22 cellular contexts compared by ENCODE assay signal in genomic region chr19:31268751-31269150, GRCh38.
A peak's percentile ranks its signal among the peaks of the same experiment; 100 is the strongest.
DNase-seq lines count a peak whose midpoint lies in the region; ATAC-seq and TF ChIP-seq lines count a peak whose summit lies in the region.
"Had no signal": no experiment of that assay in that cellular context is flagged by ENCODE, and none has a peak within 500 bp of the region (broad histone marks: within the 10 kb centered on the region; RNA-seq: fewer than 3 reads in every experiment).

No MANE protein-coding gene starts in this region.

- no peaks in the 10 kb centered on the region for H3K9me3 Mint-ChIP-seq in chondrocyte (ENCODE audit: low read depth)
- H3K9me3 Mint-ChIP-seq: CD4-positive, alpha-beta T cell; CD8-positive, alpha-beta memory T cell; GM23338; H9 had no signal

- DNase-seq in T-helper 17 cell (no peak), chondrocyte (ENCODE audit: low spot score) (peak; percentile 65), mesenteric fat pad (ENCODE audit: low spot score) (peak; percentile 71)
- DNase-seq: 8988T; ACHN; AML-193; BE2C; CD4-positive, alpha-beta T cell; CD8-positive, alpha-beta memory T cell; DMS 273 treated with DMSO at 0.1 percent for 48 hours; DMS79; EL; GDM1; H9 had no signal

- H3K27me3 Mint-ChIP-seq in T-helper 17 cell (peaks cover 12% of the 10 kb centered on the region), chondrocyte (ENCODE audit: low read depth) (no peaks in the 10 kb centered on the region)

- H3K4me3 Mint-ChIP-seq in T-helper 17 cell (no peak overlapping the region), chondrocyte (ENCODE audit: unreplicated experiment) (no peak overlapping the region)
- H3K4me3 Mint-ChIP-seq: CD14-positive monocyte; CD4-positive, alpha-beta T cell; CD8-positive, alpha-beta memory T cell; GM23338; H9 had no signal

- H3K27ac Mint-ChIP-seq in T-helper 17 cell (peak overlapping the region; percentile 37), chondrocyte (ENCODE audit: unreplicated experiment) (no peak overlapping the region)
- H3K27ac Mint-ChIP-seq: CD14-positive monocyte; CD4-positive, alpha-beta T cell; GM23338; H9 had no signal

- no peaks in the 10 kb centered on the region for H3K36me3 Mint-ChIP-seq in T-helper 17 cell (ENCODE audit: low read depth)
- H3K36me3 Mint-ChIP-seq in chondrocyte (ENCODE audit: low read depth): peaks cover 5% of the 10 kb centered on the region
- H3K36me3 Mint-ChIP-seq: CD8-positive, alpha-beta memory T cell had no signal

- ATAC-seq in T-helper 17 cell: no peak
- ATAC-seq in GM21723 (IDR thresholded peaks at IDR 0.05; ENCODE audit: unreplicated experiment): no peak
- no peak for ATAC-seq in HG02610 (IDR thresholded peaks at IDR 0.05; ENCODE audit: unreplicated experiment)
- no peak for ATAC-seq in GM19397 (IDR thresholded peaks at IDR 0.05; ENCODE audit: unreplicated experiment)
- ATAC-seq: A549, GM12878, GM23338, HCT116 had no signal

- H3K4me1 Mint-ChIP-seq in T-helper 17 cell: peaks cover 2% of the 10 kb centered on the region
- peaks cover 5% of the 10 kb centered on the region for H3K4me1 Mint-ChIP-seq in chondrocyte (ENCODE audit: low read depth)
- H3K4me1 Mint-ChIP-seq: CD14-positive monocyte; CD8-positive, alpha-beta memory T cell had no signal

- H3K9me3 ChIP-seq in T-helper 17 cell (ENCODE audit: control insufficient read depth, low read length, poor library complexity, severe bottlenecking): no peaks in the 10 kb centered on the region
- H3K9me3 ChIP-seq: A549, BE2C had no signal

- TF ChIP-seq CTCF in chondrocyte (IDR thresholded peaks at IDR 0.05): no peak

Comparison
In these comparisons a context has a peak if more than half of its experiments do, and no peak if none do; other contexts are left out.
1. DNase-seq: peak in chondrocyte (single experiment) and mesenteric fat pad (single experiment); none in T-helper 17 cell (0 of 3).